In genomic region chr15:65841121-65841930, GRCh38 we compare ENCODE assay signal across 3 cellular contexts.
A peak's percentile ranks its signal among the peaks of the same experiment; 100 is the strongest.
TF ChIP-seq lines count a peak whose summit lies in the region.

No MANE protein-coding gene starts in this region.

TF ChIP-seq in A549, 52 proteins besides CTCF, POLR2A, EP300 and RAD21:
- TF ChIP-seq MAX (IDR thresholded peaks at IDR 0.05) (no peak), EHMT2 (IDR thresholded peaks at IDR 0.05; ENCODE audit: low read depth) (no peak), FOSB (CRISPR knock-in tag; IDR thresholded peaks at IDR 0.05) (no peak), HDAC2 (IDR thresholded peaks at IDR 0.05) (no peak), JUN (IDR thresholded peaks at IDR 0.05) (no peak), ZSCAN20 (CRISPR knock-in tag; IDR thresholded peaks at IDR 0.05) (no peak), HOXA7 (CRISPR knock-in tag; IDR thresholded peaks at IDR 0.05) (no peak), CHD4 (IDR thresholded peaks at IDR 0.05; ENCODE audit: borderline replicate concordance) (no peak), FOXS1 (CRISPR knock-in tag; IDR thresholded peaks at IDR 0.05) (no peak), HMGXB4 (CRISPR knock-in tag; IDR thresholded peaks at IDR 0.05; ENCODE audit: borderline replicate concordance) (no peak)
TF ChIP-seq in A549: peak in this region for 0.

TF ChIP-seq in IMR-90, 13 proteins besides CTCF, POLR2A, EP300 and RAD21:
- TF ChIP-seq MXI1 (IDR thresholded peaks at IDR 0.05; ENCODE audit: borderline replicate concordance, low read depth, low read length) (no peak), CEBPB (IDR thresholded peaks at IDR 0.05; ENCODE audit: low read depth, low read length) (peak; percentile 40; the same call in 1 of the 2 replicates)

TF ChIP-seq in HepG2, 621 proteins besides CTCF, POLR2A, EP300 and RAD21:
- peak; percentile 24; the same call in 1 of the 2 replicates for TF ChIP-seq ZMYM4 (CRISPR knock-in tag; IDR thresholded peaks at IDR 0.05)
- no peak for TF ChIP-seq ZNF430 (CRISPR knock-in tag; IDR thresholded peaks at IDR 0.05)
- TF ChIP-seq FOXO1 (CRISPR knock-in tag; IDR thresholded peaks at IDR 0.05): no peak
- TF ChIP-seq CEBPG (CRISPR knock-in tag; IDR thresholded peaks at IDR 0.05): peak; percentile 55
- no peak for TF ChIP-seq ZNF232 (CRISPR knock-in tag; IDR thresholded peaks at IDR 0.05; ENCODE audit: borderline replicate concordance)
- TF ChIP-seq ZNF564 (CRISPR knock-in tag; IDR thresholded peaks at IDR 0.05): no peak
- no peak for TF ChIP-seq MEIS1 (CRISPR knock-in tag; IDR thresholded peaks at IDR 0.05; ENCODE audit: borderline replicate concordance)
- TF ChIP-seq ZNF879 (CRISPR knock-in tag; IDR thresholded peaks at IDR 0.05): no peak
- TF ChIP-seq IKZF5 (CRISPR knock-in tag; IDR thresholded peaks at IDR 0.05): no peak
- no peak for TF ChIP-seq MIXL1 (CRISPR knock-in tag; IDR thresholded peaks at IDR 0.05)
- no peak for TF ChIP-seq ZNF589 (CRISPR knock-in tag; conservative IDR thresholded peaks at IDR 0.05)
- TF ChIP-seq ZNF598 (CRISPR knock-in tag; IDR thresholded peaks at IDR 0.05; ENCODE audit: borderline replicate concordance): no peak
- TF ChIP-seq NFKBIZ (CRISPR knock-in tag; IDR thresholded peaks at IDR 0.05): no peak
- TF ChIP-seq ZNF501 (CRISPR knock-in tag; IDR thresholded peaks at IDR 0.05): no peak
- no peak for TF ChIP-seq STAG1 (CRISPR knock-in tag; IDR thresholded peaks at IDR 0.05)
- no peak for TF ChIP-seq UBTF (CRISPR knock-in tag; IDR thresholded peaks at IDR 0.05)
- peak; percentile 75; the same call in 1 of the 2 replicates for TF ChIP-seq PRDM10 (CRISPR knock-in tag; IDR thresholded peaks at IDR 0.05; ENCODE audit: low read depth)
- TF ChIP-seq ZNF839 (CRISPR knock-in tag; IDR thresholded peaks at IDR 0.05; ENCODE audit: borderline replicate concordance): no peak
- TF ChIP-seq CHCHD3 (CRISPR knock-in tag; IDR thresholded peaks at IDR 0.05): no peak
- no peak for TF ChIP-seq ZFP36L2 (CRISPR knock-in tag; IDR thresholded peaks at IDR 0.05)
- TF ChIP-seq FOXO4 (CRISPR knock-in tag; conservative IDR thresholded peaks at IDR 0.05): 0 out of 2 replicates have a peak, but pooled peaks have one; percentile 22
- TF ChIP-seq EEA1 (CRISPR knock-in tag; IDR thresholded peaks at IDR 0.05; ENCODE audit: borderline replicate concordance): no peak
- TF ChIP-seq NR2F1 (CRISPR knock-in tag; IDR thresholded peaks at IDR 0.05): no peak
- no peak for TF ChIP-seq DPF2 (CRISPR knock-in tag; IDR thresholded peaks at IDR 0.05; ENCODE audit: borderline replicate concordance, low read depth)
- no peak for TF ChIP-seq YEATS4 (CRISPR knock-in tag; IDR thresholded peaks at IDR 0.05; ENCODE audit: borderline replicate concordance)
- no peak for TF ChIP-seq ELF4 (CRISPR knock-in tag; IDR thresholded peaks at IDR 0.05; ENCODE audit: borderline replicate concordance)
- no peak for TF ChIP-seq ZSCAN12 (CRISPR knock-in tag; IDR thresholded peaks at IDR 0.05)
- TF ChIP-seq NBN (conservative IDR thresholded peaks at IDR 0.05): no peak
- no peak for TF ChIP-seq HMGXB4 (CRISPR knock-in tag; IDR thresholded peaks at IDR 0.05; ENCODE audit: borderline replicate concordance in 1 of 2, low read depth in 1 of 2)
TF ChIP-seq in HepG2: peak in this region for 4.
